20 cellular contexts compared by ENCODE assay signal in genomic region chr22:17401728-17402127, GRCh38. TPM values are rescaled to one million over a fixed set of nuclear protein-coding genes. Genes with fewer than 3 reads are reported as not detected.
DNase-seq lines count a peak whose midpoint lies in the region; ATAC-seq and TF ChIP-seq lines count a peak whose summit lies in the region.
"Had no signal": no experiment of that assay in that cellular context is flagged by ENCODE, and none has a peak within 500 bp of the region (broad histone marks: within the 10 kb centered on the region; RNA-seq: fewer than 3 reads in every experiment).

No MANE protein-coding gene starts in this region.

- TF ChIP-seq CTCF in HEK293 (tag by site-specific recombination; IDR thresholded peaks at IDR 0.05) (no peak), gastrocnemius medialis (IDR thresholded peaks at IDR 0.05 in 4 of 5, conservative IDR thresholded peaks at IDR 0.05 in 1 of 5) (no peak), neural progenitor cell (IDR thresholded peaks at IDR 0.05) (no peak), spleen (IDR thresholded peaks at IDR 0.05 in 8 of 11, conservative IDR thresholded peaks at IDR 0.05 in 3 of 11) (no peak)

- POLR2A ChIA-PET in HEK293 (lab: Yijun Ruan, JAX), result interaction anchor here (0.6 to 0.7 kb wide), 2 partner anchors 16 to 151 kb away, joined by 3 to 10 read pairs; no protein-coding TSS in a partner anchor

- no peak overlapping the region for H2BK15ac ChIP-seq in mesendoderm (replicated peaks; ENCODE audit: low read depth)

- peak overlapping the region; percentile 56 for H4K8ac ChIP-seq in mesendoderm (ENCODE audit: low read depth, low read length)

- no peak overlapping the region for H4K5ac ChIP-seq in mesendoderm (ENCODE audit: low read length)

- peaks cover 5% of the 10 kb centered on the region for H3K27me3 Mint-ChIP-seq in neural progenitor cell (ENCODE audit: insufficient read depth, low read depth)

- no peak overlapping the region for H3K4ac ChIP-seq in mesendoderm (ENCODE audit: low read depth, low read length)

- H3K9me3 ChIP-seq in HEK293 (ENCODE audit: control insufficient read depth, insufficient read depth, low read depth, low read length), result no peaks in the 10 kb centered on the region
- no peaks in the 10 kb centered on the region for H3K9me3 ChIP-seq in gastrocnemius medialis
- H3K9me3 ChIP-seq in neural progenitor cell (ENCODE audit: low read depth), result no peaks in the 10 kb centered on the region
- no peaks in the 10 kb centered on the region for H3K9me3 ChIP-seq in spleen
- H3K9me3 ChIP-seq: A549; BLaER1 treated with 17β-estradiol and CSF1 and Interleukin-3, amounts not matched to agents 10 nM and 100 nM; Caco-2 had no signal

- H2BK120ac ChIP-seq in mesendoderm (ENCODE audit: low read depth, low read length), result no peak overlapping the region

- H3K9ac ChIP-seq in mesendoderm (ENCODE audit: low read length) (no peak overlapping the region), neural progenitor cell (no peak overlapping the region)
- H3K9ac ChIP-seq: BLaER1 treated with 17β-estradiol and CSF1 and Interleukin-3, amounts not matched to agents 10 nM and 100 nM had no signal

- no peak overlapping the region for H3K18ac ChIP-seq in mesendoderm (ENCODE audit: low read length)

- H2AFZ ChIP-seq in neural progenitor cell (replicated peaks), result no peak overlapping the region

- H4K20me1 ChIP-seq in neural progenitor cell (ENCODE audit: low read depth), result peaks cover 95% of the 10 kb centered on the region
- H4K20me1 ChIP-seq: BLaER1 treated with 17β-estradiol and CSF1 and Interleukin-3, amounts not matched to agents 10 nM and 100 nM had no signal

- intact Hi-C loops in gastrocnemius medialis (cut with DNase I; ENCODE audit: low total_unique reads) (no loop called here), spleen (cut with DNase I; ENCODE audit: low total_unique reads) (no loop called here)

- H3F3A ChIP-seq in neural progenitor cell (ENCODE audit: low read depth), result peaks cover 17% of the 10 kb centered on the region

- H3K36me3 Mint-ChIP-seq in neural progenitor cell, result peaks cover 17% of the 10 kb centered on the region
- H3K36me3 Mint-ChIP-seq: CD8-positive, alpha-beta T cell had no signal

- no peak overlapping the region for H2BK5ac ChIP-seq in mesendoderm (ENCODE audit: low read length)

- H3K4me2 ChIP-seq in mesendoderm (ENCODE audit: low read length) (no peak overlapping the region), neural progenitor cell (no peak overlapping the region)
- H3K4me2 ChIP-seq: A549; BLaER1 treated with 17β-estradiol and CSF1 and Interleukin-3, amounts not matched to agents 10 nM and 100 nM had no signal

- no peaks in the 10 kb centered on the region; a peak in 1 of 3 replicates for H3K36me3 ChIP-seq in HEK293 (ENCODE audit: control insufficient read depth in 2 of 2, insufficient read depth in 1 of 2, low read length in 2 of 2)
- no peaks in the 10 kb centered on the region for H3K36me3 ChIP-seq in mesendoderm (ENCODE audit: control insufficient read depth, insufficient read depth, low read length)
- H3K36me3 ChIP-seq in gastrocnemius medialis, result no peaks in the 10 kb centered on the region
- H3K36me3 ChIP-seq in neural progenitor cell, result no peaks in the 10 kb centered on the region
- no peaks in the 10 kb centered on the region for H3K36me3 ChIP-seq in spleen
- H3K36me3 ChIP-seq: BLaER1 treated with 17β-estradiol and CSF1 and Interleukin-3, amounts not matched to agents 10 nM and 100 nM had no signal

- H3K79me2 ChIP-seq in mesendoderm (ENCODE audit: control insufficient read depth, insufficient read depth, low read length) (peaks cover 66% of the 10 kb centered on the region), neural progenitor cell (ENCODE audit: low read depth) (peaks cover 100% of the 10 kb centered on the region)

- H3K79me1 ChIP-seq in mesendoderm (ENCODE audit: low read length), result peaks cover 7% of the 10 kb centered on the region

- no peak overlapping the region for H3K23ac ChIP-seq in mesendoderm (ENCODE audit: low read length)

- H3K4me3 Mint-ChIP-seq in neural progenitor cell, result no peak overlapping the region
- H3K4me3 Mint-ChIP-seq: B cell; CD4-positive, alpha-beta T cell; CD8-positive, alpha-beta T cell had no signal

- H3K27me3 ChIP-seq in mesendoderm (ENCODE audit: insufficient read depth, low read length, poor library complexity) (no peaks in the 10 kb centered on the region), gastrocnemius medialis (no peaks in the 10 kb centered on the region), neural progenitor cell (no peaks in the 10 kb centered on the region), spleen (replicated peaks in 1 of 7) (no peaks in the 10 kb centered on the region)
- H3K27me3 ChIP-seq: BLaER1 treated with 17β-estradiol and CSF1 and Interleukin-3, amounts not matched to agents 10 nM and 100 nM had no signal

- CTCF ChIA-PET in HEK293 (lab: Yijun Ruan, JAX), result no interaction called here

- H3K4me3 ChIP-seq in HEK293 (ENCODE audit: low read depth, low read length) (no peak overlapping the region), mesendoderm (ENCODE audit: low read length) (no peak overlapping the region), gastrocnemius medialis (no peak overlapping the region), neural progenitor cell (no peak overlapping the region), spleen (no peak overlapping the region)
- H3K4me3 ChIP-seq: A549; BLaER1 treated with 17β-estradiol and CSF1 and Interleukin-3, amounts not matched to agents 10 nM and 100 nM had no signal

- H2AK5ac ChIP-seq in mesendoderm (ENCODE audit: low read length), result no peak overlapping the region

- DNase-seq in mesendoderm (no peak), gastrocnemius medialis (no peak), neural progenitor cell (ENCODE audit: low spot score) (no peak), midbrain (lab: John Stamatoyannopoulos, UW) (no peak), spleen (no peak)
- DNase-seq: AML-193; Caco-2; Calu3; CD4-positive, alpha-beta T cell; CD8-positive, alpha-beta T cell; DMS79 treated with DMSO at 0.1 percent for 48 hours; GF-D8 had no signal

- WGBS in mesendoderm (ENCODE audit: extremely low coverage, insufficient coverage, low lambda C conversion rate), result no CpG with 5 or more reads among the region's 7 CpGs
- WGBS in spleen, 5 donors, result 90 to 94% (median 93%) methylated on average over 7 of the region's 7 CpGs

- no peak overlapping the region for H3K56ac ChIP-seq in mesendoderm (ENCODE audit: low read length)

- H3K9me3 Mint-ChIP-seq in neural progenitor cell, result peaks cover 9% of the 10 kb centered on the region
- H3K9me3 Mint-ChIP-seq: CD4-positive, alpha-beta T cell; CD8-positive, alpha-beta T cell had no signal

- H3K4me1 ChIP-seq in HEK293 (ENCODE audit: control insufficient read depth, insufficient read depth, low read length) (peaks cover 10% of the 10 kb centered on the region), mesendoderm (ENCODE audit: control insufficient read depth, low read depth, low read length) (no peaks in the 10 kb centered on the region), gastrocnemius medialis (peaks cover 28 to 48% of the 10 kb centered on the region in 2 donors), neural progenitor cell (no peaks in the 10 kb centered on the region), spleen (no peaks in the 10 kb centered on the region)
- H3K4me1 ChIP-seq: A549 had no signal

- in situ Hi-C loops in gastrocnemius medialis (cut with MboI; ENCODE audit: low sequenced_read_pairs in 4 of 4), result no loop called here

- peaks cover 9% of the 10 kb centered on the region for H3K4me1 Mint-ChIP-seq in neural progenitor cell

- H3K27ac ChIP-seq in HEK293 (ENCODE audit: extremely low read depth, low read depth, low read length) (no peak overlapping the region), mesendoderm (ENCODE audit: low read depth, low read length) (no peak overlapping the region), gastrocnemius medialis (peak overlapping the region; percentile 67 to 91 (median 76)), neural progenitor cell (no peak overlapping the region), spleen (no peak overlapping the region)
- H3K27ac ChIP-seq: 22Rv1; A549; BLaER1 treated with 17β-estradiol and CSF1 and Interleukin-3, amounts not matched to agents 10 nM and 100 nM; C4-2B had no signal

- TF ChIP-seq POLR2A in gastrocnemius medialis (IDR thresholded peaks at IDR 0.05), result no peak
- no peak for TF ChIP-seq POLR2A in spleen (IDR thresholded peaks at IDR 0.05)

- H3K27ac Mint-ChIP-seq in neural progenitor cell, result no peak overlapping the region
- H3K27ac Mint-ChIP-seq: B cell; CD4-positive, alpha-beta T cell; CD8-positive, alpha-beta T cell had no signal

- ATAC-seq in gastrocnemius medialis, result no peak
- ATAC-seq: A549; CD8-positive, alpha-beta T cell had no signal

TF ChIP-seq in HEK293, 187 proteins besides CTCF, POLR2A, EP300 and RAD21:
- TF ChIP-seq ZNF121 (tag by site-specific recombination; IDR thresholded peaks at IDR 0.05) (peak; percentile 65; the same call in 1 of the 2 replicates), ZNF830 (tag by site-specific recombination; IDR thresholded peaks at IDR 0.05; ENCODE audit: low read depth) (no peak)

RNA-seq across cellular contexts. Expression of gene CECR2, which starts 32.5 kb away (rescaled TPM):
- polyA plus RNA-seq in mesendoderm (2013, experiment 1 of 2), result 27.4 TPM
- polyA plus RNA-seq in mesendoderm (2013, experiment 2 of 2), result 28.3 TPM
- total RNA-seq in gastrocnemius medialis, result 10 to 100 TPM; 12.3 to 29.6 (median 20.4) TPM
- 67.8 and 72.8 TPM in 2 replicates for total RNA-seq in neural progenitor cell (ENCODE audit: low replicate concordance)
- total RNA-seq in spleen, result 1 to 10 TPM in 5 of 7 donors, under 1 TPM in 2; 0.59 to 3.0 (median 1.2) TPM
- under 1 TPM; 0.05 to 0.22 (median 0.13) TPM for polyA plus RNA-seq in spleen
- total RNA-seq: A172; CD4-positive, alpha-beta T cell had no signal
- polyA plus RNA-seq: BJ had no signal

Comparison
In these comparisons a context has a peak if more than half of its experiments do, and no peak if none do; other contexts are left out.
1. H3K27ac ChIP-seq: peak in gastrocnemius medialis (4 of 4); none in HEK293 (single experiment), mesendoderm (single experiment), neural progenitor cell (single experiment) and spleen (0 of 8).